In the genomic region with DNA sequence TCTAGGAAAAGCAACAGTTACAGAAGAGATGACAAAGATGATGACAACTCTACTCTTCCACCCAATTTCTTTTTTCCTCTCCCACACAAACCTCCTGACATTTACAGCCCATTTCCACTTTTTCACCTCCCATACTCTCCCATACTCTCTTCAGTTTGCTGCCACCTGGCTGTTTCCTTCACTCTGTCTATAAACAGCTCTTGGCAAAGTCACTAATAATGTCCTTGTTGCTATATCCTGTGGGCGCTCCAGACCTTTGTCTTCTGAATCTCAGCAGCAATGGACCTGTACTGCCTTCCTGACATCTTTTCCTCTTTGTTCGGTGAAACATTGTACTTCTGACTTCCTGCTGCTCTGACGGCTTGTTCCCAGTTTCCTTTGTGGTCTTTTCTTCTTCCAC, we compare ENCODE assay signal across 16 cellular contexts.
DNase-seq lines count a peak whose midpoint lies in the region; ATAC-seq and TF ChIP-seq lines count a peak whose summit lies in the region.
"Had no signal": no experiment of that assay in that cellular context is flagged by ENCODE, and none has a peak within 500 bp of the region (broad histone marks: within the 10 kb centered on the region; RNA-seq: fewer than 3 reads in every experiment).

No MANE protein-coding gene starts in this region.

- ATAC-seq in Right ventricle myocardium inferior, result peak; percentile 76
- ATAC-seq in foreskin keratinocyte, result no peak
- ATAC-seq in HG02970 (IDR thresholded peaks at IDR 0.05; ENCODE audit: low FRiP score, unreplicated experiment), result no peak
- ATAC-seq: gastroesophageal sphincter had no signal

- no peak overlapping the region for H3K23ac ChIP-seq in neuronal stem cell (ENCODE audit: low read depth, low read length, poor library complexity)

- H3K9ac ChIP-seq in neuronal stem cell (ENCODE audit: low read depth, low read length, poor library complexity), result no peak overlapping the region

- TF ChIP-seq CTCF in brain microvascular endothelial cell (IDR thresholded peaks at IDR 0.05; ENCODE audit: low read depth, low read length, missing control alignments) (peak; percentile 34), foreskin keratinocyte (conservative IDR thresholded peaks at IDR 0.05) (peak; percentile 29)

- no peaks in the 10 kb centered on the region for H3K9me3 ChIP-seq in neuronal stem cell (replicated peaks in 1 of 2; ENCODE audit: control insufficient read depth in 2 of 2, insufficient read depth in 1 of 2, low read depth in 1 of 2, low read length in 2 of 2)
- H3K9me3 ChIP-seq: gastroesophageal sphincter, neutrophil had no signal

- no peaks in the 10 kb centered on the region for H3K36me3 ChIP-seq in brain microvascular endothelial cell (replicated peaks)
- H3K36me3 ChIP-seq in neuronal stem cell (replicated peaks in 1 of 2; ENCODE audit: control insufficient read depth in 2 of 2, insufficient read depth in 2 of 2, low read length in 2 of 2), result no peaks in the 10 kb centered on the region
- H3K36me3 ChIP-seq: gastroesophageal sphincter, neutrophil had no signal

- H3K4me3 ChIP-seq in brain microvascular endothelial cell (ENCODE audit: low read depth, low read length) (no peak overlapping the region), neuronal stem cell (ENCODE audit: low read length in 2 of 2) (no peak overlapping the region)
- H3K4me3 ChIP-seq: gastroesophageal sphincter had no signal

- no peak overlapping the region for H2BK5ac ChIP-seq in neuronal stem cell (ENCODE audit: low read length)

- H3K4me1 ChIP-seq in foreskin keratinocyte (no peaks in the 10 kb centered on the region), neuronal stem cell (ENCODE audit: control insufficient read depth in 2 of 2, insufficient read depth in 1 of 2, low read depth in 1 of 2, low read length in 2 of 2) (peaks cover 3 to 6% of the 10 kb centered on the region in 2 donors)

- in situ Hi-C loops in brain microvascular endothelial cell (cut with HindIII; ENCODE audit: low pct_ligation_motif_present, low sequenced_read_pairs), result no loop called here

- no peak overlapping the region for H3K4ac ChIP-seq in neuronal stem cell (ENCODE audit: low read length)

- DNase-seq in Right ventricle myocardium inferior (ENCODE audit: missing footprints) (no peak), cardiac septum (ENCODE audit: low spot score) (no peak), brain microvascular endothelial cell (no peak), foreskin keratinocyte (no peak), neuronal stem cell (ENCODE audit: low spot score) (no peak), SKM-1 treated with dmso at 0.1 percent for 144 hours (lab: John Stamatoyannopoulos, UW; ENCODE audit: unreplicated experiment) (no peak), HK-2 (ENCODE audit: unreplicated experiment) (no peak)
- DNase-seq: activated CD4-positive, alpha-beta T cell treated with anti-CD3 and anti-CD28 coated beads, Interleukin-2, amount 50 U/mL, for 4 hours; activated T-cell treated with anti-CD3 and anti-CD28 coated beads, Interleukin-2, amount 50 U/mL, for 1 hour; effector CD4-positive, alpha-beta T cell; NCI-H1694; NCI-H446 treated with DMSO at 0.1 percent for 48 hours; retina had no signal

- H3K27me3 ChIP-seq in brain microvascular endothelial cell (replicated peaks) (no peaks in the 10 kb centered on the region), foreskin keratinocyte (no peaks in the 10 kb centered on the region), neuronal stem cell (ENCODE audit: control insufficient read depth in 3 of 3, insufficient read depth in 3 of 3, low read depth in 1 of 3, low read length in 3 of 3) (no peaks in the 10 kb centered on the region)
- H3K27me3 ChIP-seq: gastroesophageal sphincter, neutrophil had no signal

- H2BK15ac ChIP-seq in neuronal stem cell (ENCODE audit: low read length), result no peak overlapping the region

- no peak overlapping the region for H3K14ac ChIP-seq in neuronal stem cell (ENCODE audit: low read length)

- H3K18ac ChIP-seq in neuronal stem cell (ENCODE audit: low read length), result no peak overlapping the region

- no CpG with 5 or more reads among the region's 3 CpGs for WGBS in neuronal stem cell (ENCODE audit: extremely low coverage in 2 of 2, insufficient read length in 2 of 2, insufficient replicate concordance in 1 of 2), 2 donors

- no peak overlapping the region for H4K91ac ChIP-seq in neuronal stem cell (ENCODE audit: low read depth, low read length, poor library complexity)

- no peak overlapping the region for H3K4me2 ChIP-seq in neuronal stem cell (ENCODE audit: insufficient read depth, low read length, poor library complexity, severe bottlenecking)

- H2AFZ ChIP-seq in neuronal stem cell (ENCODE audit: low read length), result peak overlapping the region; percentile 64

- H2BK120ac ChIP-seq in neuronal stem cell (ENCODE audit: low read depth, low read length), result no peak overlapping the region

- H2AK5ac ChIP-seq in neuronal stem cell (ENCODE audit: low read depth, low read length), result no peak overlapping the region

- intact Hi-C loops in Right ventricle myocardium inferior (cut with DNase I), result loop anchor here (5.0 kb wide), 2 partner anchors 65 to 95 kb away; no protein-coding TSS in a partner anchor
- intact Hi-C loops in cardiac septum (cut with DNase I), result loop anchor here (10.0 kb wide), 1 partner anchor 93 kb away; no protein-coding TSS in a partner anchor

- H3K79me1 ChIP-seq in neuronal stem cell (ENCODE audit: low read depth, low read length), result no peaks in the 10 kb centered on the region

- no peak overlapping the region for H4K8ac ChIP-seq in neuronal stem cell (ENCODE audit: low read depth, low read length)

- H2BK12ac ChIP-seq in neuronal stem cell (ENCODE audit: low read length), result no peak overlapping the region

- H3K27ac ChIP-seq in brain microvascular endothelial cell (no peak overlapping the region), foreskin keratinocyte (no peak overlapping the region), neuronal stem cell (replicated peaks; ENCODE audit: low read length) (no peak overlapping the region)
- H3K27ac ChIP-seq: gastroesophageal sphincter, neutrophil had no signal
